ENCODE assay signal across 28 cellular contexts in the genomic region with DNA sequence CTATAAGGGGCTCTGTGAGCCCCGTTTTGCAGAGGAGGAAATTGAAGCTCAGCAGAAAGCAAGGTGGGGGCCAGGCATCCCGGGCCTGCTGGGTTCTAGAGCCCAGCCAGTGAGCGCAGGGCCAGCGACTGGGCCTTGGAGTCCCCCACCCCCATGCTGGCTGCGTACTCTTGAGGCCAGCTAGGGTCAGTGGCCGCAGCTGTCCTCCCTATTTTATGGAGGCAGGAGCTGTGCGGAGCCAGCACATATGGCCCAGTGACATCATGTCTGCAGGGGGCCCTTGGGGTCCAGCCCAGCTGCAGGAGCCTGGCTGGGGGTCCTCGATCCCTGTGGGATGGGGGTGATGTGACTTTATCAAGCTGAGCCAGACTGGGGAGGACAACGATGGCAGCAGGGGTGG.
"Had no signal": no experiment of that assay in that cellular context is flagged by ENCODE, and none has a peak within 500 bp of the region (broad histone marks: within the 10 kb centered on the region; RNA-seq: fewer than 3 reads in every experiment).

No MANE protein-coding gene starts in this region.

- H3K36me3 ChIP-seq: ascending aorta, cardiac muscle cell, Peyer's patch had no signal

- H3K4me1 ChIP-seq: ascending aorta had no signal

- H3K4me3 ChIP-seq: ascending aorta, cardiac muscle cell, K562, Peyer's patch had no signal

- H3K9me3 ChIP-seq: ascending aorta, Peyer's patch had no signal

- H3K27me3 ChIP-seq: ascending aorta, cardiac muscle cell, Peyer's patch had no signal

- H3K27ac ChIP-seq: ascending aorta, cardiac muscle cell had no signal

- DNase-seq: activated CD4-positive, alpha-beta T cell treated with anti-CD3 and anti-CD28 coated beads, Interleukin-2, amount 10 ng/mL, durations not matched to agents 24 days and 14 days; activated CD4-positive, alpha-beta T cell treated with anti-CD3 and anti-CD28 coated beads, Interleukin-2, amount 50 U/mL, for 4 hours; activated CD8-positive, alpha-beta T cell treated with anti-CD3 and anti-CD28 coated beads for 36 hours; activated effector memory CD4-positive, alpha-beta T cell treated with anti-CD3 and anti-CD28 coated beads, Interleukin-2, amount 50 U/mL, for 16 hours; activated naive CD4-positive, alpha-beta T cell; activated naive CD4-positive, alpha-beta T cell treated with anti-CD3 and anti-CD28 coated beads, Interleukin-2, amount 50 U/mL, for 16 hours; activated naive CD8-positive, alpha-beta T cell treated with anti-CD3 and anti-CD28 coated beads, Interleukin-2, amount 10 ng/mL, durations not matched to agents 7 days and 5 days; activated T-cell treated with anti-CD3 and anti-CD28 coated beads, Interleukin-2, amount 50 U/mL, for 1 hour; activated T-cell treated with anti-CD3 and anti-CD28 coated beads, Interleukin-2, amount 50 U/mL, for 72 hours; amygdala; NCI-H1105; NCI-H1417 treated with DMSO at 0.1 percent for 48 hours; NCI-H187 treated with DMSO at 0.1 percent for 48 hours; NCI-H2171 treated with DMSO at 0.1 percent for 48 hours; NCI-H2227 treated with DMSO at 0.1 percent for 48 hours; NCI-H446; NCI-H510A treated with DMSO at 0.1 percent for 48 hours; NCI-H526 treated with DMSO at 0.1 percent for 48 hours; NCI-H82; NK-92 treated with Interleukin-12 subunit alpha and Interleukin-12 subunit beta, amount 100 ng/mL, for 24 hours; PC-3; Peyer's patch; SIG-M5; SW 1271; T1000 had no signal
